In the genomic region with DNA sequence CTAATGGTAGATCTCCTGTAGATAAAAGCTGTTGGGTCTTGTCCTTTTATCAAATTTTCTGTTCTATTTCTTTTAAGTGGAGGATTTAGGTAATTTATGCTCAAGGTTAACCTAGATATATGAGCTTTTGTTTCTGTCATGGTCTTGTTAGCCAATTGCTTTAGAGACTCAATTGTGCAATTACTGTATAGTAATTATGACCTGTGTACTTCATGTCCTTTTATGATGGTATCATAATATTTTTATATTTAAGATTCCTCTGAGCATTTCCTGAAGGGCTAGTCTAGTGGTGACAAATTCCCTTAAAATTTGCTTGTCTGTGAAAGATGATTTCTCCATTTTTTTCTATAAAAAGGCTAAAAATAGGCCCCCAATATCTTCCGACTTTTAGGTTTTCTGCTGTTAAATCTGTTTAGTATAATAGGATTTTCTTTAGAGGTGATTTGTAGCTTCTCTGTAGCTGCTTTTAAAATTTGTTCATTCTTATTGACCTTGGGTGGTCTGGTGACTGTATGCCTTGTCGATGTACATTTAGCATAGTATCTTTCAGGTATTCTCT, we compare ENCODE assay signal across 29 cellular contexts.
"Had no signal": no experiment of that assay in that cellular context is flagged by ENCODE, and none has a peak within 500 bp of the region (broad histone marks: within the 10 kb centered on the region; RNA-seq: fewer than 3 reads in every experiment).

No MANE protein-coding gene starts in this region.

- H3K4me3 ChIP-seq: neural progenitor cell, ovary, psoas muscle, skin epidermis, stomach, thoracic aorta, thyroid gland, tibial nerve, upper lobe of left lung, vagina had no signal

- H3K27ac ChIP-seq: neural progenitor cell, ovary, parathyroid adenoma, psoas muscle, skin epidermis, stomach, thoracic aorta, thyroid gland, tibial nerve, upper lobe of left lung, vagina had no signal

- H3K27ac Mint-ChIP-seq: naive thymus-derived CD4-positive, alpha-beta T cell; natural killer cell; nephron; neural progenitor cell; progenitor cell of endocrine pancreas; stimulated activated effector memory CD8-positive, alpha-beta T cell treated with anti-CD3 and anti-CD28 coated beads, Interleukin-12 subunit alpha, Interleukin-12 subunit beta, amount 100 ng/mL, for 72 hours; stimulated activated naive B cell treated with anti-CD40 and anti-IgM and Interleukin-4, amounts not matched to agents 10 μg/mL and 1 μg/mL and 100 μg/mL, for 72 hours; stimulated activated naive CD8-positive, alpha-beta T cell treated with anti-CD3 and anti-CD28 coated beads, Interleukin-15, Interleukin-2, amounts not matched to agents 100 ng/mL and 50 ng/mL, for 24 hours had no signal

- H3K27me3 Mint-ChIP-seq: progenitor cell of endocrine pancreas had no signal

- H3K4me1 ChIP-seq: neural progenitor cell, parathyroid adenoma, psoas muscle, thyroid gland, tibial nerve, upper lobe of left lung, vagina had no signal

- H3K9ac ChIP-seq: neural progenitor cell, parathyroid adenoma had no signal

- H3K36me3 ChIP-seq: neural progenitor cell, ovary, stomach, thoracic aorta, thyroid gland, tibial nerve, upper lobe of left lung, vagina had no signal

- H3K4me3 Mint-ChIP-seq: naive thymus-derived CD4-positive, alpha-beta T cell; natural killer cell; nephron; neural progenitor cell; stimulated activated effector memory CD8-positive, alpha-beta T cell treated with anti-CD3 and anti-CD28 coated beads, Interleukin-12 subunit alpha, Interleukin-12 subunit beta, amount 100 ng/mL, for 72 hours; stimulated activated naive B cell treated with anti-CD40 and anti-IgM and Interleukin-4, amounts not matched to agents 10 μg/mL and 1 μg/mL and 100 μg/mL, for 72 hours; stimulated activated naive CD8-positive, alpha-beta T cell treated with anti-CD3 and anti-CD28 coated beads, Interleukin-15, Interleukin-2, amounts not matched to agents 100 ng/mL and 50 ng/mL, for 24 hours had no signal

- H3K36me3 Mint-ChIP-seq: natural killer cell; neural progenitor cell; stimulated activated effector memory CD8-positive, alpha-beta T cell treated with anti-CD3 and anti-CD28 coated beads, Interleukin-12 subunit alpha, Interleukin-12 subunit beta, amount 100 ng/mL, for 72 hours had no signal

- H3K27me3 ChIP-seq: neural progenitor cell, ovary, stomach, thyroid gland, tibial nerve, upper lobe of left lung, vagina had no signal

- H2AFZ ChIP-seq: neural progenitor cell, parathyroid adenoma had no signal

- ATAC-seq: naive thymus-derived CD4-positive, alpha-beta T cell; natural killer cell; psoas muscle; right cardiac atrium; sciatic nerve; stimulated activated effector memory CD8-positive, alpha-beta T cell treated with anti-CD3 and anti-CD28 coated beads, Interleukin-12 subunit alpha, Interleukin-12 subunit beta, amount 100 ng/mL, for 72 hours; stimulated activated naive B cell treated with anti-CD40 and anti-IgM and Interleukin-4, amounts not matched to agents 10 μg/mL and 1 μg/mL and 100 μg/mL, for 72 hours had no signal

- DNase-seq: naive thymus-derived CD4-positive, alpha-beta T cell; natural killer cell; occipital lobe; ovary; posterior cingulate gyrus; psoas muscle; right cardiac atrium; stimulated activated CD4-positive, alpha-beta T cell treated with anti-CD3 and anti-CD28 coated beads, Interleukin-15, amount 100 ng/mL, for 24 hours; stimulated activated CD4-positive, alpha-beta T cell treated with anti-CD3 and anti-CD28 coated beads, Interleukin-2, amount 100 ng/mL, for 24 hours; stimulated activated CD4-positive, alpha-beta T cell treated with anti-CD3 and anti-CD28 coated beads, Interleukin-2, amount 100 ng/mL, for 48 hours; stimulated activated CD4-positive, alpha-beta T cell treated with anti-CD3 and anti-CD28 coated beads, Interleukin-4, amount 100 ng/mL, for 24 hours; stimulated activated naive B cell treated with anti-CD40 and anti-IgM and Interleukin-4, amounts not matched to agents 10 μg/mL and 1 μg/mL and 100 μg/mL, for 72 hours; stimulated activated naive CD4-positive, alpha-beta T cell treated with Interleukin-2 at 50 U/mL for 16 hours; stomach; thyroid gland; trophoblast cell; upper lobe of left lung had no signal

- H3K9me3 ChIP-seq: ovary, thyroid gland, upper lobe of left lung had no signal

- H3K4me1 Mint-ChIP-seq: nephron; neural progenitor cell; stimulated activated effector memory CD8-positive, alpha-beta T cell treated with anti-CD3 and anti-CD28 coated beads, Interleukin-12 subunit alpha, Interleukin-12 subunit beta, amount 100 ng/mL, for 72 hours; stimulated activated naive B cell treated with anti-CD40 and anti-IgM and Interleukin-4, amounts not matched to agents 10 μg/mL and 1 μg/mL and 100 μg/mL, for 72 hours had no signal

- FAIRE-seq: urothelium cell line had no signal

- H3K4me2 ChIP-seq: neural progenitor cell had no signal

- H3K79me2 ChIP-seq: parathyroid adenoma had no signal
